ENCODE assay signal across 1 cellular context in the genomic region with DNA sequence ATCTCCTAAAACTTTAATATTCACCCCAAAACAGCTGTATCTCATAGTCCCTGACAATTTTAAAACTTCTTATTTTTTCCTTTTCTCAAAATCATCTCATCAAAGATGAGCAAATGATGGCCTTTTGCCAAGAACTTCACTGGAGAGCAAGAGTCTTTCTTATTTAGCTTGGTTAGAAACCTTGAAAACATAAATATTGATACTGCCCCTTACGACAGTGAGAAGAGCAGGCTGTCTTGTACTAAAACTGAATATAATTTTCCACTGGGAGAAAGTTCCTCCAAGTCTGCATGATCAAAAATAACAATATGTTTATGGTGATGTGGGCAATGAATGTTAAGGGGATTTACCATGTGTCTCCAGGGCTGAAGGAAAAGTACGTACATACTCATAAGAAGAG.
TF ChIP-seq lines count a peak whose summit lies in the region.

No MANE protein-coding gene starts in this region.

TF ChIP-seq in GM23338, 12 proteins besides CTCF, POLR2A, EP300 and RAD21 (continued from another document):
- TF ChIP-seq ZNF462 (CRISPR knock-in tag; IDR thresholded peaks at IDR 0.05): no peak
- TF ChIP-seq JUNB (IDR thresholded peaks at IDR 0.05; ENCODE audit: unreplicated experiment): no peak
- no peak for TF ChIP-seq STAT1 (IDR thresholded peaks at IDR 0.05; ENCODE audit: unreplicated experiment)
- no peak for TF ChIP-seq CREB1 (CRISPR knock-in tag; IDR thresholded peaks at IDR 0.05; ENCODE audit: low read depth)
- no peak for TF ChIP-seq ZNF331 (CRISPR knock-in tag; IDR thresholded peaks at IDR 0.05; ENCODE audit: low read depth)
- no peak for TF ChIP-seq EZH2 (IDR thresholded peaks at IDR 0.05; ENCODE audit: low read depth, unreplicated experiment)
- no peak for TF ChIP-seq NANOG (IDR thresholded peaks at IDR 0.05; ENCODE audit: borderline replicate concordance)
- TF ChIP-seq ZNF114 (CRISPR knock-in tag; IDR thresholded peaks at IDR 0.05): no peak
- TF ChIP-seq ETS1 (IDR thresholded peaks at IDR 0.05): no peak
- TF ChIP-seq EZH2phosphoT487 (IDR thresholded peaks at IDR 0.05; ENCODE audit: unreplicated experiment): no peak
